In the genomic region with DNA sequence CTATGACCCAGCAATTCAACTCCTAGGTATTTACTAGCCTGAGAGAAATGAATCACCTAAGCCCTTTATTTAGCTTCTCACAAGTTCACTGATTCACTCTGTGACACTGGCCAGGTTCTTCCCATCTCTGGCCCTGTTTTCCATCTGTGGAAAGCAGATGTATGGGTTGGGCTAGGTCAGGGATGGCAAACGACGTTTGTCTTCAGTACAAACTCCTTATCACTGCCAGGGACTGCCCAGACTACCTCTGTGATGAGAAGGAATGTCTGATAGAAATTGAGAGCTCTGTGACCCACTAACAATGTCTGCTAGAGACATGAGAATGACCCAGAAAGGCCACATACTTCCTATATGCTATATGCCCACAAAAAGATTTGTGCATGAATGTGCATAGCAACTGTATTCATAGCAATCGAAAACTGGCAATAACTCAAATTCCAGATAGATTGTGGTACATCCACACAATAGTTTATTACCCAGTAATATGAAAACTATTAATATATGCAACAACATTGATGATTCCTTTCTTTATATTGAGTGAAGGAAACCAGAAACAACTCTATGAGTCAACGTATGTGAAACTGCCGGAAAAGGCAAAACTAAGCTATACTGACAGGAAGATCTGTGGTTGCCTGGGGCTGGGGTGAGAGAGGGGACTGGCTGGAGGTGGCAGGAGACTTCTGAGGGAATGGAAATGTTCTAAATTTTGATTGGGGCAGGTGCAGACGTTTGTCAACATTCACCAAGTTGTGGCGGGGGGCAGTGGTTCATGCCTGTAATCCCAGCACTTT, we compare ENCODE assay signal across 8 cellular contexts. TPM values are rescaled to one million over a fixed set of nuclear protein-coding genes. Genes with fewer than 3 reads are reported as not detected.
DNase-seq lines count a peak whose midpoint lies in the region; ATAC-seq, FAIRE-seq and TF ChIP-seq lines count a peak whose summit lies in the region.

No MANE protein-coding gene starts in this region.

- no peak overlapping the region for H3K4me2 ChIP-seq in hepatocyte

- no peak for TF ChIP-seq POLR2A in uterus (IDR thresholded peaks at IDR 0.05)

- H3K4me1 ChIP-seq in hepatocyte (ENCODE audit: insufficient read depth) (peaks cover under 1% of the 10 kb centered on the region), uterus (no peaks in the 10 kb centered on the region)

- no peaks in the 10 kb centered on the region for H3K9me2 ChIP-seq in hepatocyte (replicated peaks; ENCODE audit: insufficient read depth)

- no peaks in the 10 kb centered on the region for H3K27me3 ChIP-seq in hepatocyte
- H3K27me3 ChIP-seq in uterus: no peaks in the 10 kb centered on the region

- no peak overlapping the region for H2AFZ ChIP-seq in hepatocyte

- no peaks in the 10 kb centered on the region for H3K9me3 ChIP-seq in hepatocyte (ENCODE audit: low read depth)
- no peaks in the 10 kb centered on the region for H3K9me3 ChIP-seq in uterus

- ATAC-seq in GM18511 (IDR thresholded peaks at IDR 0.05; ENCODE audit: unreplicated experiment): peak; percentile 69

- no peak overlapping the region for H3K4me3 ChIP-seq in hepatocyte
- H3K4me3 ChIP-seq in uterus: no peak overlapping the region

- H4K20me1 ChIP-seq in hepatocyte (ENCODE audit: insufficient read depth, poor library complexity, severe bottlenecking): no peaks in the 10 kb centered on the region

- 50% methylated on average over 7 of the region's 7 CpGs for WGBS in hepatocyte (ENCODE audit: low lambda C conversion rate, missing lambda C conversion rate)

- no peaks in the 10 kb centered on the region for H3K79me2 ChIP-seq in hepatocyte

- DNase-seq in HT-29 (ENCODE audit: low spot score): peak; percentile 79
- peak; percentile 43 for DNase-seq in activated CD8-positive, alpha-beta memory T cell treated with anti-CD3 and anti-CD28 coated beads, Interleukin-2, amount 50 U/mL, for 1 hour (ENCODE audit: extremely low read depth)
- DNase-seq in hepatocyte (ENCODE audit: low spot score): peak; percentile 32
- peak; percentile 42 for DNase-seq in urothelium cell line (ENCODE audit: low spot score)
- no peak for DNase-seq in NCI-H345 (lab: John Stamatoyannopoulos, UW)
- no peak for DNase-seq in uterus
- DNase-seq in putamen (ENCODE audit: low spot score): no peak

- intact Hi-C loops in uterus (cut with DNase I; ENCODE audit: low total_unique reads): no loop called here

- FAIRE-seq in urothelium cell line (lab: Jason Lieb, UNC): no peak

- H3K27ac ChIP-seq in hepatocyte: peak overlapping the region; percentile 1
- no peak overlapping the region for H3K27ac ChIP-seq in uterus

- TF ChIP-seq CTCF in hepatocyte (IDR thresholded peaks at IDR 0.05; ENCODE audit: poor library complexity): no peak
- no peak for TF ChIP-seq CTCF in uterus (IDR thresholded peaks at IDR 0.05)

- no peaks in the 10 kb centered on the region for H3K36me3 ChIP-seq in hepatocyte (replicated peaks; ENCODE audit: insufficient read depth, low read depth)
- H3K36me3 ChIP-seq in uterus: no peaks in the 10 kb centered on the region

RNA-seq across cellular contexts. Expression of gene ADAM19, which starts 32.0 kb away (rescaled TPM):
- 9.3 and 11.2 TPM in 2 replicates for total RNA-seq in HT-29 (2014; rRNA removed; shearing (Covaris generic))
- total RNA-seq in hepatocyte (8.0 and 8.6 TPM in 2 replicates), uterus (10 to 100 TPM in 3 of 4 donors, 1 to 10 TPM in 1; 2.4 to 25.6 (median 15.3) TPM)
- 6.0 and 6.9 TPM in 2 replicates for polyA plus RNA-seq in hepatocyte

RNA-seq across cellular contexts. Expression of gene SOX30, which starts 44.7 kb away (rescaled TPM):
- 0.15 and 0.37 TPM in 2 replicates for total RNA-seq in HT-29 (2014; rRNA removed; shearing (Covaris generic))
- total RNA-seq in hepatocyte: not detected in 2 replicates
- polyA plus RNA-seq in hepatocyte: 0.44 TPM in 1 of 2 replicates, not detected in the other
- not detected for total RNA-seq in uterus

Comparison
In these comparisons a context has a peak if more than half of its experiments do, and no peak if none do; other contexts are left out.
1. DNase-seq: peak in HT-29 (single experiment), activated CD8-positive, alpha-beta memory T cell treated with anti-CD3 and anti-CD28 coated beads, Interleukin-2, amount 50 U/mL, for 1 hour (single experiment), hepatocyte (single experiment) and urothelium cell line (single experiment); none in NCI-H345 (single experiment), uterus (0 of 2) and putamen (single experiment).